Comparison of ENCODE assay signal across 8 cellular contexts in the genomic region with DNA sequence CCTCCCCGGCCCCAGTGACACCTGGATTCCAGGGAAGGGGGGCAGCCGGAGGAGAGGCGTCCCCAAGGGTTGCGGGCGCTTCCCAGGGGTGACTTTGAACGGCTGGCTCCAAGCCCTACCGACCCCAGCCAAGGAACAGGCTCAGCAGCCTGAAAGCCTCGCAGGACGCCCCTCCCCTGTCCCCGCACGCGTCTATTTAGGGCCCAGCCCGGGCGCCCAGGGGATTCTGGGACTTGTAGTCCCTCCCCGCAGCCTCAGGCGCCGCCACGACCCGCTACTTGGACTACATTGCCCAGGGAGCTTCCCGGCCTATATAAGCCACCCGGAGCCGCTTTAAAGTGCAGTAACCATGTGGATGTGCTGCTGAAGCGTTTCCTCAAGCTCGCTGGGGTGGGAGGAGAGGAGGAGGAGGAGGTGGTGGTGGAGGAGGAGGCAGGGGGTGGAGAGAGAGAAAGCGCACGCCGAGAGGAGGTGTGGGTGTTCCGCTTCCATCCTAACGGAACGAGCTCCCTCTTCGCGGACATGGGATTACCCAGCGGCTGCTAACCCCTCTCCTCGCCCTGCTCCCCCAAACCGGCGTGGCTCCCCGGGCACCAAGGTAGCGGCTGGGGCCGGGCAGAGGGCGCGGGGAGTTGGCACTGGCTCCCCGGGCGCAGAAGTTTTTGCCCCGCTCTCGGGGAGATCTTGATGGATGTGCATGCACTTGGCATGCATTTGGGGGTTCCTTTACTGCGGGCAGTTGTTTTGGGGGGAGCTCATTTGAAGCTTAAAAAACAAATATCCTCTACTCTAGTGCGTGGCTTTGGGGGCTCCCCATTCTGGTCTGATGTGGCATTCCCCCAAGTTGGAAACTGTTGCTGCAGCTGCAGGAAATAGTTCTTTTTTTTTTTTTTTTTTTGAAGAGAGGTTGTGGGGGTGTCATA. TPM values are rescaled to one million over a fixed set of nuclear protein-coding genes. Genes with fewer than 3 reads are reported as not detected.
DNase-seq lines count a peak whose midpoint lies in the region; ATAC-seq lines count a peak whose summit lies in the region.

Gene ITPR1 (plus strand): TSS at position 341 of the 923 bp plus-strand sequence. CDS start 23,144 bp downstream, outside the sequence.

- no peaks in the 10 kb centered on the region for H3K27me3 Mint-ChIP-seq in IgD-negative memory B cell

- peak; percentile 94 for DNase-seq in DMS 273 treated with DMSO at 0.1 percent for 48 hours (lab: John Stamatoyannopoulos, UW)
- peak; percentile 87 for DNase-seq in OCI-M2 (lab: John Stamatoyannopoulos, UW; ENCODE audit: unreplicated experiment)
- DNase-seq in activated T-cell treated with anti-CD3 and anti-CD28 coated beads for 4 hours: peak; percentile 98
- DNase-seq in epithelial cell of prostate (ENCODE audit: low read depth, low spot score): peak; percentile 90
- DNase-seq in mucosa of gallbladder (ENCODE audit: low spot score): peak; percentile 99
- DNase-seq in stimulated activated CD8-positive, alpha-beta memory T cell treated with anti-CD3 and anti-CD28 coated beads, Interleukin-4, amount 100 ng/mL, for 4 hours (ENCODE audit: low read depth in 2 of 2, low spot score in 1 of 2): peak; percentile 94 to 98

- peaks cover 32 to 40% (median 35%) of the 10 kb centered on the region in 3 donors for H3K4me1 Mint-ChIP-seq in IgD-negative memory B cell

- H3K9me3 Mint-ChIP-seq in IgD-negative memory B cell: no peaks in the 10 kb centered on the region

- peak within 1 kb of the TSS; percentile 87 to 99 (median 98) for H3K4me3 Mint-ChIP-seq in IgD-negative memory B cell

- H3K27ac ChIP-seq in epithelial cell of prostate: peak within 1 kb of the TSS; percentile 53

- H3K36me3 Mint-ChIP-seq in IgD-negative memory B cell: peaks cover 4% of the 10 kb centered on the region

- peak within 1 kb of the TSS; percentile 87 to 96 (median 96) for H3K27ac Mint-ChIP-seq in IgD-negative memory B cell

- peak; percentile 91 for ATAC-seq in GM21529 (IDR thresholded peaks at IDR 0.05; ENCODE audit: unreplicated experiment)

RNA-seq across cellular contexts. Expression of gene ITPR1, which starts in this region (rescaled TPM):
- polyA plus RNA-seq in IgD-negative memory B cell: 38.3 TPM
- 90.5 TPM for total RNA-seq in mucosa of gallbladder

Comparison
In these comparisons a context has a peak if more than half of its experiments do, and no peak if none do; other contexts are left out.
1. Peak in every context shown above with its lines: DNase-seq, ATAC-seq and H3K27ac ChIP-seq.